8 cellular contexts compared by ENCODE assay signal in the genomic region with DNA sequence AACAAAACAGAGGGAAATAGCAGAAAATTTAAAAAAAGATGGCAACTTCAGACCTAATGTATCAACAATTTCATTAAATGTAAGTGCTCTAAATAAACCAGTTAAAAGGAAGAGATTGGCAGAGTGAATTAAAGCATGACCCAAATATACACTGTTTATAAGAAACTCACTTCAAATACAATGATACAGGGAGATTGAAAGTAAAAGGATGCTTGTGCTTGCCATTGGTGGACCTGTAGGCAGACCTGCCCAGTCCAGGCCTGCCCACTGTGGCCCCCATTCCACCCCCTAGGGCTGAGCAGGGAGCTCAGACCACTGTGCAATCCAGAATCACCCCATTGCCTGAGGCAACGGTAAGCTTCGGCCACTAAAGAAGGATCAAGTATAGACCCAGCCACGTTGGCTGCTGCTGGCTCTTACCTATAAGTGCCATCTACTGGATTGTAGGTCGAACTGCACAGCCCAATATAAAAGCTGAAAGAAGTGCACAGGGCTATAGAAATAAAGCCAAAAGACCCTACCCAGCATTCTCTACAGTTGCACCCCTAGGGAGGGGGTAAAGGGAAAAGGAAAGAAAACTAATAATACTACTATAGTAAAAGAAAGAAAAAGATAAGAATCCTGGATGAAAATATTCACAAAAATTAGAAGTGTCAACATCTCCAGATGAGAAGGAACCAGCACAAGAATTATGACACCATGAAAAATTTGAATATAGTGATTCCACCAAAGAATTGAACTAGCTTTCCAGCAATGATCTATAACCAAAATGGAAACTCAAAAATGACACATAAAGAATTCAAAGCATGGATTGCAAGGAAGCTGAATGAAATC. TPM values are rescaled to one million over a fixed set of nuclear protein-coding genes. Genes with fewer than 3 reads are reported as not detected.
DNase-seq lines count a peak whose midpoint lies in the region; ATAC-seq and TF ChIP-seq lines count a peak whose summit lies in the region.

No MANE protein-coding gene starts in this region.

- peak; percentile 90 for TF ChIP-seq CTCF in natural killer cell (IDR thresholded peaks at IDR 0.05)
- TF ChIP-seq CTCF in vagina (IDR thresholded peaks at IDR 0.05), result peak in 2 of 3 experiments; percentile 27 to 54

- no peaks in the 10 kb centered on the region for H3K9me3 Mint-ChIP-seq in natural killer cell

- H3K36me3 Mint-ChIP-seq in natural killer cell, result no peaks in the 10 kb centered on the region

- peak; percentile 91 for ATAC-seq in GM19463 (IDR thresholded peaks at IDR 0.05; ENCODE audit: unreplicated experiment)
- ATAC-seq in HG03460 (IDR thresholded peaks at IDR 0.05; ENCODE audit: unreplicated experiment), result peak; percentile 98
- peak; percentile 91 to 100 (median 100) for ATAC-seq in natural killer cell

- no peak overlapping the region for H3K27ac Mint-ChIP-seq in natural killer cell

- H3K27me3 ChIP-seq in vagina, result no peaks in the 10 kb centered on the region

- peak overlapping the region; percentile 18 for H3K4me3 Mint-ChIP-seq in natural killer cell

- H3K36me3 ChIP-seq in vagina, result no peaks in the 10 kb centered on the region

- no peak overlapping the region for H3K4me3 ChIP-seq in vagina

- H3K4me1 ChIP-seq in vagina, result no peaks in the 10 kb centered on the region

- H3K9me3 ChIP-seq in vagina, result no peaks in the 10 kb centered on the region

- no peak overlapping the region for H3K27ac ChIP-seq in epithelial cell of prostate
- H3K27ac ChIP-seq in vagina, result no peak overlapping the region

- intact Hi-C loops in natural killer cell (cut with micrococcal nuclease), result loop anchor here (1.0 to 10.0 kb wide), 4 partner anchors 135 to 686 kb away; a partner anchor contains a TSS
- intact Hi-C loops in vagina (cut with DNase I), result loop anchor here (10.0 kb wide), 1 partner anchor 682 kb away; no protein-coding TSS in a partner anchor

- H3K27me3 Mint-ChIP-seq in natural killer cell (ENCODE audit: low read depth in 2 of 2), result peaks cover 45 to 53% of the 10 kb centered on the region in 2 donors

- DNase-seq in DMS153 (lab: John Stamatoyannopoulos, UW) (peak; percentile 72), NCI-H524 treated with DMSO at 0.1 percent for 48 hours (lab: John Stamatoyannopoulos, UW) (peak; percentile 78), epithelial cell of prostate (ENCODE audit: low read depth, low spot score) (peak; percentile 12), natural killer cell (peak; percentile 35), vagina (ENCODE audit: extremely low spot score in 2 of 2) (no peak)
- peak; percentile 14 to 36 for DNase-seq in activated CD4-positive, alpha-beta T cell treated with anti-CD3 and anti-CD28 coated beads, Interleukin-2, amount 50 U/mL, for 48 hours

- TF ChIP-seq POLR2A in vagina (IDR thresholded peaks at IDR 0.05), result no peak

- H3K4me1 Mint-ChIP-seq in natural killer cell, result peaks cover 9 to 14% of the 10 kb centered on the region in 2 donors

RNA-seq across cellular contexts. Expression of a gene that starts 36.1 kb away (rescaled TPM):
- total RNA-seq in natural killer cell, result 100 to 1,000 TPM; 102 to 129 (median 103) TPM
- total RNA-seq in vagina, result 92.3 TPM

RNA-seq across cellular contexts. Expression of a gene that starts 37.2 kb away (rescaled TPM):
- total RNA-seq in natural killer cell (10 to 100 TPM; 13.0 to 18.4 (median 14.2) TPM), vagina (14.7 TPM)

Comparison
In these comparisons a context has a peak if more than half of its experiments do, and no peak if none do; other contexts are left out.
1. DNase-seq: peak in DMS153 (single experiment), NCI-H524 treated with DMSO at 0.1 percent for 48 hours (single experiment), activated CD4-positive, alpha-beta T cell treated with anti-CD3 and anti-CD28 coated beads, Interleukin-2, amount 50 U/mL, for 48 hours (2 of 2), epithelial cell of prostate (single experiment) and natural killer cell (single experiment); none in vagina (0 of 2).
2. Peak in every context shown above with its lines, with median percentiles within 50 percentile points of each other: ATAC-seq.